In genomic region chr17:82868715-82869131, GRCh38 we compare ENCODE assay signal across 29 cellular contexts. TPM values are rescaled to one million over a fixed set of nuclear protein-coding genes. Genes with fewer than 3 reads are reported as not detected.
A peak's percentile ranks its signal among the peaks of the same experiment; 100 is the strongest.
DNase-seq lines count a peak whose midpoint lies in the region; ATAC-seq and TF ChIP-seq lines count a peak whose summit lies in the region.
"Had no signal": no experiment of that assay in that cellular context is flagged by ENCODE, and none has a peak within 500 bp of the region (broad histone marks: within the 10 kb centered on the region; RNA-seq: fewer than 3 reads in every experiment).

No MANE protein-coding gene starts in this region.

- no peak overlapping the region for H3K4me3 Mint-ChIP-seq in T-helper 2 cell treated with Interferon-gamma antibody and Interleukin-4, amounts not matched to agents 5 μg/mL and 100 μg/mL, for 36 hours
- H3K4me3 Mint-ChIP-seq in endothelial cell (ENCODE audit: unreplicated experiment): no peak overlapping the region
- no peak overlapping the region for H3K4me3 Mint-ChIP-seq in stimulated activated memory B cell treated with anti-CD40 and anti-IgM and Interleukin-4, amounts not matched to agents 10 μg/mL and 1 μg/mL and 100 μg/mL, for 72 hours
- no peak overlapping the region for H3K4me3 Mint-ChIP-seq in T-cell
- H3K4me3 Mint-ChIP-seq: activated naive CD4-positive, alpha-beta T cell treated with anti-CD3 and anti-CD28 coated beads, Interleukin-2, amount 10 ng/mL, durations not matched to agents 7 days and 5 days; activated T-helper 1 cell treated with anti-CD3 and anti-CD28 coated beads, Interleukin-12 subunit alpha, Interleukin-12 subunit beta, Interleukin-2, Interleukin-4 antibody, amounts not matched to agents 30 ng/mL and 10 ng/mL and 1 ng/mL, durations not matched to agents 14 hours and 24 hours and 36 hours; CD4-positive, alpha-beta T cell; endodermal cell had no signal

- in situ Hi-C loops in GM13977 (cut with MboI; ENCODE audit: low pct_unique_long_range_greater_than_20kb, low sequenced_read_pairs, unreplicated experiment): no loop called here

- TF ChIP-seq CTCF in endothelial cell (IDR thresholded peaks at IDR 0.05; ENCODE audit: unreplicated experiment) (no peak), GM13977 (IDR thresholded peaks at IDR 0.05; ENCODE audit: extremely low read depth, insufficient read depth, missing control alignments) (no peak)

- DNase-seq in T-helper 2 cell treated with Interferon-gamma antibody and Interleukin-4, amounts not matched to agents 5 μg/mL and 100 μg/mL, for 36 hours (ENCODE audit: low spot score): no peak
- DNase-seq in T-helper 2 cell (no peak), NCI-H526 treated with DMSO at 0.1 percent for 48 hours (lab: John Stamatoyannopoulos, UW) (peak; percentile 85), endothelial cell (ENCODE audit: low spot score) (no peak), T-cell (no peak), GM13977 (ENCODE audit: low spot score) (no peak)
- no peak for DNase-seq in activated CD4-positive, CD25-positive, alpha-beta regulatory T cell (lab: John Stamatoyannopoulos, UW)
- DNase-seq: activated CD4-positive, alpha-beta T cell treated with anti-CD3 and anti-CD28 coated beads, Interleukin-2, amount 50 U/mL, for 1 hour; activated naive CD4-positive, alpha-beta T cell treated with anti-CD3 and anti-CD28 coated beads, Interleukin-2, amount 10 ng/mL, durations not matched to agents 7 days and 5 days; CD4-positive, alpha-beta T cell; cortex of kidney; endodermal cell; esophagus squamous epithelium; foreskin melanocyte; GM23248; mesenchymal stem cell; NCI-H1092 treated with DMSO at 0.1 percent for 48 hours; NCI-H187 treated with DMSO at 0.1 percent for 48 hours; NCI-H2227 treated with DMSO at 0.1 percent for 48 hours; NCI-H82; nucleus accumbens; stimulated activated CD4-positive, alpha-beta T cell treated with anti-CD3 and anti-CD28 coated beads, Interleukin-4, amount 100 ng/mL, for 4 hours; stimulated activated naive CD4-positive, alpha-beta T cell; T-helper 1 cell had no signal

- H3K9me3 Mint-ChIP-seq in T-helper 2 cell treated with Interferon-gamma antibody and Interleukin-4, amounts not matched to agents 5 μg/mL and 100 μg/mL, for 36 hours: no peaks in the 10 kb centered on the region
- H3K9me3 Mint-ChIP-seq in endothelial cell (ENCODE audit: unreplicated experiment) (no peaks in the 10 kb centered on the region), T-cell (no peaks in the 10 kb centered on the region)
- no peaks in the 10 kb centered on the region for H3K9me3 Mint-ChIP-seq in stimulated activated memory B cell treated with anti-CD40 and anti-IgM and Interleukin-4, amounts not matched to agents 10 μg/mL and 1 μg/mL and 100 μg/mL, for 72 hours
- H3K9me3 Mint-ChIP-seq: activated naive CD4-positive, alpha-beta T cell treated with anti-CD3 and anti-CD28 coated beads, Interleukin-2, amount 10 ng/mL, durations not matched to agents 7 days and 5 days; activated T-helper 1 cell treated with anti-CD3 and anti-CD28 coated beads, Interleukin-12 subunit alpha, Interleukin-12 subunit beta, Interleukin-2, Interleukin-4 antibody, amounts not matched to agents 30 ng/mL and 10 ng/mL and 1 ng/mL, durations not matched to agents 14 hours and 24 hours and 36 hours; CD4-positive, alpha-beta T cell; endodermal cell had no signal

- H3K4me1 Mint-ChIP-seq in T-helper 2 cell treated with Interferon-gamma antibody and Interleukin-4, amounts not matched to agents 5 μg/mL and 100 μg/mL, for 36 hours (ENCODE audit: low read depth): peaks cover 39% of the 10 kb centered on the region
- H3K4me1 Mint-ChIP-seq in endothelial cell (ENCODE audit: unreplicated experiment) (peaks cover 10% of the 10 kb centered on the region), T-cell (peaks cover 18 to 62% (median 38%) of the 10 kb centered on the region in 3 donors)
- H3K4me1 Mint-ChIP-seq in stimulated activated memory B cell treated with anti-CD40 and anti-IgM and Interleukin-4, amounts not matched to agents 10 μg/mL and 1 μg/mL and 100 μg/mL, for 72 hours: peaks cover 89% of the 10 kb centered on the region

- POLR2A ChIA-PET in T-cell (lab: Charles Lee): no interaction called here

- H3K27me3 Mint-ChIP-seq in T-helper 2 cell treated with Interferon-gamma antibody and Interleukin-4, amounts not matched to agents 5 μg/mL and 100 μg/mL, for 36 hours (ENCODE audit: low read depth): no peaks in the 10 kb centered on the region
- peaks cover 8% of the 10 kb centered on the region for H3K27me3 Mint-ChIP-seq in endothelial cell (ENCODE audit: unreplicated experiment)
- H3K27me3 Mint-ChIP-seq in stimulated activated memory B cell treated with anti-CD40 and anti-IgM and Interleukin-4, amounts not matched to agents 10 μg/mL and 1 μg/mL and 100 μg/mL, for 72 hours: peaks cover 10% of the 10 kb centered on the region
- H3K27me3 Mint-ChIP-seq in T-cell: no peaks in the 10 kb centered on the region
- H3K27me3 Mint-ChIP-seq: activated naive CD4-positive, alpha-beta T cell treated with anti-CD3 and anti-CD28 coated beads, Interleukin-2, amount 10 ng/mL, durations not matched to agents 7 days and 5 days; CD4-positive, alpha-beta T cell had no signal

- H3K36me3 Mint-ChIP-seq in T-helper 2 cell treated with Interferon-gamma antibody and Interleukin-4, amounts not matched to agents 5 μg/mL and 100 μg/mL, for 36 hours (ENCODE audit: low read depth): peaks cover 46% of the 10 kb centered on the region
- peaks cover 23% of the 10 kb centered on the region for H3K36me3 Mint-ChIP-seq in endothelial cell (ENCODE audit: low read depth, unreplicated experiment)
- peaks cover 13% of the 10 kb centered on the region for H3K36me3 Mint-ChIP-seq in stimulated activated memory B cell treated with anti-CD40 and anti-IgM and Interleukin-4, amounts not matched to agents 10 μg/mL and 1 μg/mL and 100 μg/mL, for 72 hours
- H3K36me3 Mint-ChIP-seq in T-cell: peaks cover 20% of the 10 kb centered on the region

- no peak for ATAC-seq in stimulated activated memory B cell treated with anti-CD40 and anti-IgM and Interleukin-4, amounts not matched to agents 10 μg/mL and 1 μg/mL and 100 μg/mL, for 72 hours
- ATAC-seq in T-cell (replicated peaks in 1 of 4): no peak

- CTCF ChIA-PET in T-cell (lab: Charles Lee): interaction anchor here in 1 of 2 donors (0.6 kb wide), 1 partner anchor 23 kb away, joined by 3 read pairs; no protein-coding TSS in a partner anchor

- peak overlapping the region; percentile 5 for H3K27ac Mint-ChIP-seq in T-helper 2 cell treated with Interferon-gamma antibody and Interleukin-4, amounts not matched to agents 5 μg/mL and 100 μg/mL, for 36 hours
- H3K27ac Mint-ChIP-seq in endothelial cell (ENCODE audit: unreplicated experiment): peak overlapping the region; percentile 33
- peak overlapping the region; percentile 51 for H3K27ac Mint-ChIP-seq in stimulated activated memory B cell treated with anti-CD40 and anti-IgM and Interleukin-4, amounts not matched to agents 10 μg/mL and 1 μg/mL and 100 μg/mL, for 72 hours
- H3K27ac Mint-ChIP-seq in T-cell: peak overlapping the region in 1 of 2 donors; percentile 30
- H3K27ac Mint-ChIP-seq: activated naive CD4-positive, alpha-beta T cell treated with anti-CD3 and anti-CD28 coated beads, Interleukin-2, amount 10 ng/mL, durations not matched to agents 7 days and 5 days; activated T-helper 1 cell treated with anti-CD3 and anti-CD28 coated beads, Interleukin-12 subunit alpha, Interleukin-12 subunit beta, Interleukin-2, Interleukin-4 antibody, amounts not matched to agents 30 ng/mL and 10 ng/mL and 1 ng/mL, durations not matched to agents 14 hours and 24 hours and 36 hours; CD4-positive, alpha-beta T cell had no signal

RNA-seq across cellular contexts. Expression of gene ZNF750, which starts 28.9 kb away (rescaled TPM):
- total RNA-seq in endothelial cell (ENCODE audit: unreplicated experiment) (0.31 TPM), T-cell (not detected)
- total RNA-seq: activated T-helper 1 cell treated with anti-CD3 and anti-CD28 coated beads, Interleukin-12 subunit alpha, Interleukin-12 subunit beta, Interleukin-2, Interleukin-4 antibody, amounts not matched to agents 30 ng/mL and 10 ng/mL and 1 ng/mL, durations not matched to agents 14 hours and 24 hours and 36 hours; cardiac muscle cell; CD4-positive, alpha-beta T cell; endodermal cell; GM23248; M059J; SK-MEL-5 had no signal
